In genomic region chr19:44684892-44685847, GRCh38 we compare ENCODE assay signal across 8 cellular contexts. TPM values are rescaled to one million over a fixed set of nuclear protein-coding genes. Genes with fewer than 3 reads are reported as not detected.
DNase-seq lines count a peak whose midpoint lies in the region; ATAC-seq and TF ChIP-seq lines count a peak whose summit lies in the region.

No MANE protein-coding gene starts in this region.

- H3K27ac ChIP-seq in AG04450 (ENCODE audit: low read depth, low read length) = peak overlapping the region; percentile 82

- TF ChIP-seq CTCF in AG04450 (IDR thresholded peaks at IDR 0.05; ENCODE audit: low read depth, low read length) (no peak), brain (conservative IDR thresholded peaks at IDR 0.05) (no peak)

- H3K4me1 Mint-ChIP-seq in brain = peaks cover 5% of the 10 kb centered on the region
- peaks cover 19% of the 10 kb centered on the region for H3K4me1 Mint-ChIP-seq in stimulated activated effector memory CD8-positive, alpha-beta T cell treated with anti-CD3 and anti-CD28 coated beads, Interleukin-12 subunit alpha, Interleukin-12 subunit beta, amount 100 ng/mL, for 72 hours

- POLR2A ChIA-PET in AG04450 (lab: Yijun Ruan, JAX) = no interaction called here

- H3K9me3 ChIP-seq in AG04450 (ENCODE audit: control insufficient read depth, insufficient read depth, low read length) = no peaks in the 10 kb centered on the region; the same call in 1 of the 2 replicates

- peaks cover 4% of the 10 kb centered on the region for H3K36me3 Mint-ChIP-seq in brain
- peaks cover 5% of the 10 kb centered on the region for H3K36me3 Mint-ChIP-seq in stimulated activated effector memory CD8-positive, alpha-beta T cell treated with anti-CD3 and anti-CD28 coated beads, Interleukin-12 subunit alpha, Interleukin-12 subunit beta, amount 100 ng/mL, for 72 hours

- peak; percentile 54 for DNase-seq in AG04450 (ENCODE audit: low read depth, low spot score)
- DNase-seq in LHCN-M2 (ENCODE audit: low read depth) = peak; percentile 72
- peak; percentile 23 to 99 for DNase-seq in lung microvascular endothelial cell (ENCODE audit: low read depth in 2 of 2)
- no peak for DNase-seq in amygdala (lab: John Stamatoyannopoulos, UW)
- no peak for DNase-seq in stimulated activated effector memory CD8-positive, alpha-beta T cell treated with anti-CD3 and anti-CD28 coated beads, Interleukin-12 subunit alpha, Interleukin-12 subunit beta, amount 100 ng/mL, for 72 hours (ENCODE audit: low spot score in 2 of 2)

- no peaks in the 10 kb centered on the region for H3K9me3 Mint-ChIP-seq in brain
- no peaks in the 10 kb centered on the region for H3K9me3 Mint-ChIP-seq in stimulated activated effector memory CD8-positive, alpha-beta T cell treated with anti-CD3 and anti-CD28 coated beads, Interleukin-12 subunit alpha, Interleukin-12 subunit beta, amount 100 ng/mL, for 72 hours

- CTCF ChIA-PET in AG04450 (lab: Charles Lee) = interaction anchor here (0.7 to 1.0 kb wide), 2 partner anchors 39 to 86 kb away, joined by 3 to 4 read pairs; no protein-coding TSS in a partner anchor

- peak overlapping the region in 4 of 5 experiments; percentile 29 to 84 (median 68) for H3K27ac Mint-ChIP-seq in brain
- no peak overlapping the region for H3K27ac Mint-ChIP-seq in stimulated activated effector memory CD8-positive, alpha-beta T cell treated with anti-CD3 and anti-CD28 coated beads, Interleukin-12 subunit alpha, Interleukin-12 subunit beta, amount 100 ng/mL, for 72 hours

- H3K27me3 Mint-ChIP-seq in brain = peaks cover 3% of the 10 kb centered on the region

- H3K27me3 ChIP-seq in AG04450 (ENCODE audit: control insufficient read depth, insufficient read depth, low read length) = no peaks in the 10 kb centered on the region

- no peak overlapping the region for H3K4me3 ChIP-seq in AG04450 (ENCODE audit: low read depth, low read length)

- ATAC-seq in HG02870 (IDR thresholded peaks at IDR 0.05; ENCODE audit: unreplicated experiment) = no peak
- no peak for ATAC-seq in stimulated activated effector memory CD8-positive, alpha-beta T cell treated with anti-CD3 and anti-CD28 coated beads, Interleukin-12 subunit alpha, Interleukin-12 subunit beta, amount 100 ng/mL, for 72 hours
- ATAC-seq in GM21360 (IDR thresholded peaks at IDR 0.05; ENCODE audit: unreplicated experiment) = no peak

- H3K4me3 Mint-ChIP-seq in brain = peak overlapping the region in 1 of 5 experiments; percentile 23
- H3K4me3 Mint-ChIP-seq in stimulated activated effector memory CD8-positive, alpha-beta T cell treated with anti-CD3 and anti-CD28 coated beads, Interleukin-12 subunit alpha, Interleukin-12 subunit beta, amount 100 ng/mL, for 72 hours = no peak overlapping the region

RNA-seq across cellular contexts. Expression of gene CEACAM16, which starts 13.8 kb away (rescaled TPM):
- polyA plus RNA-seq in AG04450 (2011; rRNA removed) (not detected in 2 replicates), brain (ENCODE audit: insufficient read depth, low read depth, low replicate concordance) (not detected)
- polyA minus RNA-seq in AG04450 (2011; rRNA and poly(A)+ RNA removed) = not detected in 2 replicates
- total RNA-seq in LHCN-M2 (2014; rRNA removed) (not detected in 2 replicates), lung microvascular endothelial cell (under 0.01 TPM in 1 of 2 replicates, not detected in the other)
- not detected for polyA plus RNA-seq in LHCN-M2 (2012)

RNA-seq across cellular contexts. Expression of gene CEACAM19, which starts 13.9 kb away (rescaled TPM):
- 11.3 and 13.8 TPM in 2 replicates for polyA plus RNA-seq in AG04450 (2011; rRNA removed)
- polyA minus RNA-seq in AG04450 (2011; rRNA and poly(A)+ RNA removed) = 9.1 and 11.2 TPM in 2 replicates
- 0.06 and 0.13 TPM in 2 replicates for total RNA-seq in LHCN-M2 (2014; rRNA removed)
- polyA plus RNA-seq in LHCN-M2 (2012) = 0.68 TPM
- 0.24 TPM for polyA plus RNA-seq in brain (ENCODE audit: insufficient read depth, low read depth, low replicate concordance)
- 0.44 and 1.2 TPM in 2 replicates for total RNA-seq in lung microvascular endothelial cell

RNA-seq across cellular contexts. Expression of gene PVR, which starts 41.5 kb away (rescaled TPM):
- polyA plus RNA-seq in AG04450 (2011; rRNA removed) (125 and 151 TPM in 2 replicates), brain (ENCODE audit: insufficient read depth, low read depth, low replicate concordance) (14.4 TPM)
- polyA minus RNA-seq in AG04450 (2011; rRNA and poly(A)+ RNA removed) = 148 and 175 TPM in 2 replicates
- total RNA-seq in LHCN-M2 (2014; rRNA removed) (52.1 and 54.3 TPM in 2 replicates), lung microvascular endothelial cell (54.9 and 69.4 TPM in 2 replicates)
- 31.6 TPM for polyA plus RNA-seq in LHCN-M2 (2012)

Comparison
In these comparisons a context has a peak if more than half of its experiments do, and no peak if none do; other contexts are left out.
1. DNase-seq: peak in AG04450 (single experiment), LHCN-M2 (single experiment) and lung microvascular endothelial cell (2 of 2); none in amygdala (0 of 56) and stimulated activated effector memory CD8-positive, alpha-beta T cell treated with anti-CD3 and anti-CD28 coated beads, Interleukin-12 subunit alpha, Interleukin-12 subunit beta, amount 100 ng/mL, for 72 hours (0 of 2).